In genomic region chr6:30654798-30655742, GRCh38 we compare ENCODE assay signal across 18 cellular contexts.
"Had no signal": no experiment of that assay in that cellular context is flagged by ENCODE, and none has a peak within 500 bp of the region (broad histone marks: within the 10 kb centered on the region; RNA-seq: fewer than 3 reads in every experiment).

No MANE protein-coding gene starts in this region.

- H3K27me3 ChIP-seq: spleen, transverse colon had no signal

- H3K9me3 ChIP-seq: mucosa of descending colon, spleen, transverse colon had no signal

- DNase-seq: activated CD4-positive, alpha-beta T cell treated with anti-CD3 and anti-CD28 coated beads for 48 hours; activated CD8-positive, alpha-beta memory T cell treated with anti-CD3 and anti-CD28 coated beads, Interleukin-2, amount 50 U/mL, for 48 hours; activated CD8-positive, alpha-beta T cell treated with anti-CD3 and anti-CD28 coated beads, Interleukin-2, amount 10 ng/mL, durations not matched to agents 7 days and 5 days; activated effector memory CD4-positive, alpha-beta T cell treated with Interleukin-2 at 50 U/mL for 16 hours; cortex of kidney; immature natural killer cell; left cardiac atrium; mucosa of descending colon; spleen; stimulated activated CD4-positive, alpha-beta T cell treated with anti-CD3 and anti-CD28 coated beads, Interleukin-2, amount 100 ng/mL, for 24 hours; stimulated activated naive CD4-positive, alpha-beta T cell; substantia nigra; T-cell; transverse colon; WERI-Rb-1 had no signal

- H3K27ac ChIP-seq: spleen, transverse colon, WERI-Rb-1 had no signal

- H3K9me3 Mint-ChIP-seq: central memory CD8-positive, alpha-beta T cell; immature natural killer cell; natural killer cell treated with Interleukin-12 subunit alpha and Interleukin-12 subunit beta and Interleukin-15 and Interleukin-18, amount 100 ng/mL, for 72 hours; T-cell had no signal

- H3K27ac Mint-ChIP-seq: activated CD8-positive, alpha-beta T cell treated with anti-CD3 and anti-CD28 coated beads, Interleukin-2, amount 10 ng/mL, durations not matched to agents 7 days and 5 days had no signal

- H3K4me3 ChIP-seq: mucosa of descending colon, spleen, transverse colon had no signal

- H3K4me3 Mint-ChIP-seq: activated CD8-positive, alpha-beta T cell treated with anti-CD3 and anti-CD28 coated beads, Interleukin-2, amount 10 ng/mL, durations not matched to agents 7 days and 5 days; central memory CD8-positive, alpha-beta T cell; immature natural killer cell; natural killer cell treated with Interleukin-12 subunit alpha and Interleukin-12 subunit beta and Interleukin-15 and Interleukin-18, amount 100 ng/mL, for 72 hours; T-cell had no signal

- ATAC-seq: activated CD8-positive, alpha-beta T cell treated with anti-CD3 and anti-CD28 coated beads, Interleukin-2, amount 10 ng/mL, durations not matched to agents 7 days and 5 days; mucosa of descending colon; natural killer cell treated with Interleukin-12 subunit alpha and Interleukin-12 subunit beta and Interleukin-15 and Interleukin-18, amount 100 ng/mL, for 72 hours; sciatic nerve; T-cell had no signal

- H3K27me3 Mint-ChIP-seq: central memory CD8-positive, alpha-beta T cell; natural killer cell treated with Interleukin-12 subunit alpha and Interleukin-12 subunit beta and Interleukin-15 and Interleukin-18, amount 100 ng/mL, for 72 hours; T-cell had no signal

- H3K4me1 ChIP-seq: transverse colon had no signal

- H3K4me1 Mint-ChIP-seq: immature natural killer cell had no signal
